22 cellular contexts compared by ENCODE assay signal in genomic region chr17:49991409-49991808, GRCh38. TPM values are rescaled to one million over a fixed set of nuclear protein-coding genes. Genes with fewer than 3 reads are reported as not detected.
A peak's percentile ranks its signal among the peaks of the same experiment; 100 is the strongest.
DNase-seq lines count a peak whose midpoint lies in the region; ATAC-seq and TF ChIP-seq lines count a peak whose summit lies in the region.
"Had no signal": no experiment of that assay in that cellular context is flagged by ENCODE, and none has a peak within 500 bp of the region (broad histone marks: within the 10 kb centered on the region; RNA-seq: fewer than 3 reads in every experiment).

No MANE protein-coding gene starts in this region.

- H3K36me3 Mint-ChIP-seq in endodermal cell (ENCODE audit: low read depth) = no peaks in the 10 kb centered on the region

- no peak overlapping the region for H2BK120ac ChIP-seq in neuronal stem cell (ENCODE audit: low read depth, low read length)

- no peak overlapping the region for H3K18ac ChIP-seq in neuronal stem cell (ENCODE audit: low read length)

- H3K4me1 ChIP-seq in endodermal cell (ENCODE audit: control insufficient read depth, insufficient read depth, low read length) (no peaks in the 10 kb centered on the region), neuronal stem cell (ENCODE audit: control insufficient read depth in 2 of 2, insufficient read depth in 1 of 2, low read depth in 1 of 2, low read length in 2 of 2) (peaks cover 6 to 27% of the 10 kb centered on the region in 2 donors)
- H3K4me1 ChIP-seq: BE2C had no signal

- H4K91ac ChIP-seq in neuronal stem cell (ENCODE audit: low read depth, low read length, poor library complexity) = no peak overlapping the region

- no peak for TF ChIP-seq CTCF in endodermal cell (conservative IDR thresholded peaks at IDR 0.05)

- peaks cover 97% of the 10 kb centered on the region for H3K27me3 Mint-ChIP-seq in endodermal cell (ENCODE audit: insufficient read depth)

- peak overlapping the region; percentile 77 for H2AK5ac ChIP-seq in neuronal stem cell (ENCODE audit: low read depth, low read length)

- DNase-seq in AG08396 (ENCODE audit: low spot score) (peak; percentile 2), GM03348 (ENCODE audit: low spot score) (peak; percentile 3), endodermal cell (peak; percentile 44), neuronal stem cell (ENCODE audit: low spot score) (no peak), GOT3 (lab: John Stamatoyannopoulos, UW) (no peak)
- no peak for DNase-seq in NK-92 treated with Interleukin-12 subunit alpha and Interleukin-12 subunit beta, amount 100 ng/mL, for 24 hours (lab: John Stamatoyannopoulos, UW)
- DNase-seq: BE2C, DMS79 treated with DMSO at 0.1 percent for 48 hours, Kasumi-1, NCI-H1417, NCI-H187 treated with DMSO at 0.1 percent for 48 hours, NCI-H2107, NCI-H446 treated with DMSO at 0.1 percent for 48 hours, NCI-H526 treated with DMSO at 0.1 percent for 48 hours, PC-3, SHP77 treated with DMSO at 0.1 percent for 48 hours, SW 1271 had no signal

- H3K9ac ChIP-seq in endodermal cell (ENCODE audit: extremely low read depth, low read length, poor library complexity, severe bottlenecking) = no peak overlapping the region
- H3K9ac ChIP-seq in neuronal stem cell (ENCODE audit: low read depth, low read length, poor library complexity) = no peak overlapping the region

- no peak overlapping the region for H3K4me2 ChIP-seq in neuronal stem cell (ENCODE audit: insufficient read depth, low read length, poor library complexity, severe bottlenecking)
- H3K4me2 ChIP-seq: GM23338 had no signal

- H2BK15ac ChIP-seq in neuronal stem cell (ENCODE audit: low read length) = peak overlapping the region; percentile 49

- H3K4me3 Mint-ChIP-seq in endodermal cell = no peak overlapping the region

- H3K27ac Mint-ChIP-seq in endodermal cell = no peak overlapping the region
- H3K27ac Mint-ChIP-seq: GM23338 had no signal

- H3K9me3 ChIP-seq in endodermal cell (ENCODE audit: control insufficient read depth, low read length) (peaks cover 6% of the 10 kb centered on the region), neuronal stem cell (replicated peaks in 1 of 2; ENCODE audit: control insufficient read depth in 2 of 2, insufficient read depth in 1 of 2, low read depth in 1 of 2, low read length in 2 of 2) (peaks cover 8 to 11% of the 10 kb centered on the region in 2 donors)
- H3K9me3 ChIP-seq: BE2C had no signal

- ATAC-seq in HG03432 (IDR thresholded peaks at IDR 0.05; ENCODE audit: unreplicated experiment) = no peak
- ATAC-seq: GM23338, PC-3 had no signal

- no peak overlapping the region for H4K8ac ChIP-seq in neuronal stem cell (ENCODE audit: low read depth, low read length)

- 88% methylated on average over 5 to 14 of the region's 14 CpGs for WGBS in endodermal cell (ENCODE audit: insufficient coverage in 1 of 2, insufficient read length in 1 of 2), 2 experiments
- WGBS in neuronal stem cell (ENCODE audit: extremely low coverage in 2 of 2, insufficient read length in 2 of 2, insufficient replicate concordance in 1 of 2), 2 donors = no CpG with 5 or more reads among the region's 14 CpGs

- peak overlapping the region; percentile 61 for H2BK12ac ChIP-seq in neuronal stem cell (ENCODE audit: low read length)

- H3K27ac ChIP-seq in endodermal cell (ENCODE audit: low read depth, low read length) (no peak overlapping the region), neuronal stem cell (replicated peaks; ENCODE audit: low read length) (no peak overlapping the region)
- H3K27ac ChIP-seq: SK-N-MC had no signal

- H3K9me3 Mint-ChIP-seq in endodermal cell = peaks cover 1% of the 10 kb centered on the region
- H3K9me3 Mint-ChIP-seq: GM23338 had no signal

- no peak overlapping the region for H2AFZ ChIP-seq in neuronal stem cell (ENCODE audit: low read length)
- H2AFZ ChIP-seq: GM23338 had no signal

- peak overlapping the region; percentile 41 for H3K14ac ChIP-seq in neuronal stem cell (ENCODE audit: low read length)

- H3K4me3 ChIP-seq in endodermal cell (ENCODE audit: low read length) (no peak overlapping the region), neuronal stem cell (ENCODE audit: low read length in 2 of 2) (no peak overlapping the region)
- H3K4me3 ChIP-seq: GM23338, SK-N-MC had no signal

- peak overlapping the region; percentile 34 for H3K23ac ChIP-seq in neuronal stem cell (ENCODE audit: low read depth, low read length, poor library complexity)

- peak overlapping the region; percentile 20 for H2BK5ac ChIP-seq in neuronal stem cell (ENCODE audit: low read length)

- H3K79me1 ChIP-seq in neuronal stem cell (ENCODE audit: low read depth, low read length) = no peaks in the 10 kb centered on the region

- no peak overlapping the region for H3K4ac ChIP-seq in neuronal stem cell (ENCODE audit: low read length)

- H3K36me3 ChIP-seq in endodermal cell (ENCODE audit: control insufficient read depth, insufficient read depth, low read length) = no peaks in the 10 kb centered on the region
- no peaks in the 10 kb centered on the region for H3K36me3 ChIP-seq in neuronal stem cell (replicated peaks in 1 of 2; ENCODE audit: control insufficient read depth in 2 of 2, insufficient read depth in 2 of 2, low read length in 2 of 2)
- H3K36me3 ChIP-seq: BE2C had no signal

- peaks cover 10% of the 10 kb centered on the region for H3K4me1 Mint-ChIP-seq in endodermal cell

- peaks cover 100% of the 10 kb centered on the region for H3K27me3 ChIP-seq in endodermal cell (ENCODE audit: control insufficient read depth, insufficient read depth, low read length, poor library complexity, severe bottlenecking)
- peaks cover 21 to 99% (median 72%) of the 10 kb centered on the region in 3 experiments for H3K27me3 ChIP-seq in neuronal stem cell (ENCODE audit: control insufficient read depth in 3 of 3, insufficient read depth in 3 of 3, low read depth in 1 of 3, low read length in 3 of 3)

RNA-seq across cellular contexts. Expression of gene DLX3, which starts 3.6 kb away (rescaled TPM):
- 1 to 10 TPM in 1 of 2 donors, under 1 TPM in 1; 0.58 to 1.4 TPM for total RNA-seq in endodermal cell
- polyA plus RNA-seq in endodermal cell (2013, experiment 1 of 2) = 1.2 TPM
- polyA plus RNA-seq in endodermal cell (2013, experiment 2 of 2) = 1.5 TPM
- polyA plus RNA-seq in neuronal stem cell (2013, experiment 1 of 2) = 1.2 TPM
- polyA plus RNA-seq in neuronal stem cell (2013, experiment 2 of 2) = 1.1 TPM
- total RNA-seq: MCF 10A, RPMI7951 had no signal

RNA-seq across cellular contexts. Expression of gene DLX4, which starts 22.4 kb away (rescaled TPM):
- total RNA-seq in endodermal cell = 1 to 10 TPM; 1.6 to 2.1 TPM
- polyA plus RNA-seq in endodermal cell (2013, experiment 1 of 2) = 0.64 TPM
- 0.79 TPM for polyA plus RNA-seq in endodermal cell (2013, experiment 2 of 2)
- 0.45 TPM for polyA plus RNA-seq in neuronal stem cell (2013, experiment 1 of 2)
- polyA plus RNA-seq in neuronal stem cell (2013, experiment 2 of 2) = 0.61 TPM
- total RNA-seq: RPMI7951 had no signal

Comparison
In these comparisons a context has a peak if more than half of its experiments do, and no peak if none do; other contexts are left out.
1. DNase-seq: peak in AG08396 (single experiment), GM03348 (single experiment) and endodermal cell (single experiment); none in neuronal stem cell (single experiment), GOT3 (single experiment) and NK-92 treated with Interleukin-12 subunit alpha and Interleukin-12 subunit beta, amount 100 ng/mL, for 24 hours (single experiment).